ENCODE assay signal across 1 cellular context in genomic region chr19:55580628-55581144, GRCh38.
TF ChIP-seq lines count a peak whose summit lies in the region.

A gene with protein sequence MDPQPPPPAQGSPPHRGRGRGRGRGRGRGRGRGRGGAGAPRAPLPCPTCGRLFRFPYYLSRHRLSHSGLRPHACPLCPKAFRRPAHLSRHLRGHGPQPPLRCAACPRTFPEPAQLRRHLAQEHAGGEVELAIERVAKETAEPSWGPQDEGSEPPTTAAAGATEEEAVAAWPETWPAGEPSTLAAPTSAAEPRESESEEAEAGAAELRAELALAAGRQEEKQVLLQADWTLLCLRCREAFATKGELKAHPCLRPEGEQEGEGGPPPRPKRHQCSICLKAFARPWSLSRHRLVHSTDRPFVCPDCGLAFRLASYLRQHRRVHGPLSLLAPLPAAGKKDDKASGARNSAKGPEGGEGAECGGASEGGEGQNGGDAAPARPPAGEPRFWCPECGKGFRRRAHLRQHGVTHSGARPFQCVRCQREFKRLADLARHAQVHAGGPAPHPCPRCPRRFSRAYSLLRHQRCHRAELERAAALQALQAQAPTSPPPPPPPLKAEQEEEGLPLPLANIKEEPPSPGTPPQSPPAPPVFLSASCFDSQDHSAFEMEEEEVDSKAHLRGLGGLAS (minus strand): TSS chr19:55580848. CDS start chr19:55579639, 1,209 bp downstream.

TF ChIP-seq in HepG2, 621 proteins besides CTCF, POLR2A, EP300 and RAD21 (continued from another document and continues in another):
- TF ChIP-seq ZBTB1 (CRISPR knock-in tag; IDR thresholded peaks at IDR 0.05; ENCODE audit: borderline replicate concordance), result no peak
- TF ChIP-seq ZMYM4 (CRISPR knock-in tag; IDR thresholded peaks at IDR 0.05), result peak; percentile 13; the same call in 1 of the 2 replicates
- TF ChIP-seq RFX5 (IDR thresholded peaks at IDR 0.05; ENCODE audit: low read depth, low read length), result no peak
- TF ChIP-seq HMG20B (CRISPR knock-in tag; conservative IDR thresholded peaks at IDR 0.05), result no peak
- peak; percentile 64; the same call in 1 of the 2 replicates for TF ChIP-seq IRF2 (CRISPR knock-in tag; IDR thresholded peaks at IDR 0.05)
- TF ChIP-seq KLF9 (CRISPR knock-in tag; IDR thresholded peaks at IDR 0.05; ENCODE audit: low read depth), result no peak
- no peak for TF ChIP-seq ZSCAN12 (CRISPR knock-in tag; IDR thresholded peaks at IDR 0.05)
- TF ChIP-seq KAT8 (CRISPR knock-in tag; IDR thresholded peaks at IDR 0.05), result peak; percentile 94
- TF ChIP-seq, protein P1, sequence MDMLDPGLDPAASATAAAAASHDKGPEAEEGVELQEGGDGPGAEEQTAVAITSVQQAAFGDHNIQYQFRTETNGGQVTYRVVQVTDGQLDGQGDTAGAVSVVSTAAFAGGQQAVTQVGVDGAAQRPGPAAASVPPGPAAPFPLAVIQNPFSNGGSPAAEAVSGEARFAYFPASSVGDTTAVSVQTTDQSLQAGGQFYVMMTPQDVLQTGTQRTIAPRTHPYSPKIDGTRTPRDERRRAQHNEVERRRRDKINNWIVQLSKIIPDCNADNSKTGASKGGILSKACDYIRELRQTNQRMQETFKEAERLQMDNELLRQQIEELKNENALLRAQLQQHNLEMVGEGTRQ (IDR thresholded peaks at IDR 0.05; ENCODE audit: low read depth, low read length), result no peak
- TF ChIP-seq, protein P1 (CRISPR knock-in tag; IDR thresholded peaks at IDR 0.05; ENCODE audit: borderline replicate concordance), result no peak
- TF ChIP-seq NBN (conservative IDR thresholded peaks at IDR 0.05), result no peak
- TF ChIP-seq NR2F6 (IDR thresholded peaks at IDR 0.05), result no peak
- TF ChIP-seq NR2F6 (CRISPR knock-in tag; IDR thresholded peaks at IDR 0.05), result peak; percentile 23; the same call in 1 of the 2 replicates
- no peak for TF ChIP-seq NFE2L1 (CRISPR knock-in tag; IDR thresholded peaks at IDR 0.05; ENCODE audit: borderline replicate concordance)
- no peak for TF ChIP-seq TGIF2 (CRISPR knock-in tag; IDR thresholded peaks at IDR 0.05)
- peak; percentile 87 for TF ChIP-seq ZNF605 (CRISPR knock-in tag; IDR thresholded peaks at IDR 0.05)
- TF ChIP-seq DNMT3B (CRISPR knock-in tag; conservative IDR thresholded peaks at IDR 0.05), result 0 out of 2 replicates have a peak, but pooled peaks have one; percentile 4
- no peak for TF ChIP-seq ZBTB25 (CRISPR knock-in tag; IDR thresholded peaks at IDR 0.05)
- no peak for TF ChIP-seq ZBTB7A (CRISPR knock-in tag; IDR thresholded peaks at IDR 0.05)
- TF ChIP-seq ZNF3 (CRISPR knock-in tag; IDR thresholded peaks at IDR 0.05), result no peak
- no peak for TF ChIP-seq ATM (IDR thresholded peaks at IDR 0.05; ENCODE audit: borderline replicate concordance)
- no peak for TF ChIP-seq SETDB1 (CRISPR knock-in tag; IDR thresholded peaks at IDR 0.05; ENCODE audit: borderline replicate concordance)
- no peak for TF ChIP-seq ZBTB49 (CRISPR knock-in tag; IDR thresholded peaks at IDR 0.05; ENCODE audit: borderline replicate concordance)
- TF ChIP-seq HINFP (CRISPR knock-in tag; IDR thresholded peaks at IDR 0.05; ENCODE audit: low read depth), result no peak
- no peak for TF ChIP-seq ZIK1 (CRISPR knock-in tag; IDR thresholded peaks at IDR 0.05; ENCODE audit: borderline replicate concordance, low read depth)
- TF ChIP-seq ZNF230 (CRISPR knock-in tag; IDR thresholded peaks at IDR 0.05), result no peak
- TF ChIP-seq, protein P2, sequence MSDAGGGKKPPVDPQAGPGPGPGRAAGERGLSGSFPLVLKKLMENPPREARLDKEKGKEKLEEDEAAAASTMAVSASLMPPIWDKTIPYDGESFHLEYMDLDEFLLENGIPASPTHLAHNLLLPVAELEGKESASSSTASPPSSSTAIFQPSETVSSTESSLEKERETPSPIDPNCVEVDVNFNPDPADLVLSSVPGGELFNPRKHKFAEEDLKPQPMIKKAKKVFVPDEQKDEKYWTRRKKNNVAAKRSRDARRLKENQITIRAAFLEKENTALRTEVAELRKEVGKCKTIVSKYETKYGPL (CRISPR knock-in tag; IDR thresholded peaks at IDR 0.05), result no peak
- TF ChIP-seq IKZF1 (IDR thresholded peaks at IDR 0.05), result no peak
- no peak for TF ChIP-seq ARNT (IDR thresholded peaks at IDR 0.05)
- no peak for TF ChIP-seq SP1 (IDR thresholded peaks at IDR 0.05)
- TF ChIP-seq SP1 (CRISPR knock-in tag; IDR thresholded peaks at IDR 0.05), result peak; percentile 69; the same call in 1 of the 2 replicates
- TF ChIP-seq MZF1 (CRISPR knock-in tag; IDR thresholded peaks at IDR 0.05; ENCODE audit: borderline replicate concordance), result no peak
- no peak; the same call in 1 of the 2 replicates for TF ChIP-seq ELF4 (CRISPR knock-in tag; IDR thresholded peaks at IDR 0.05; ENCODE audit: borderline replicate concordance)
- TF ChIP-seq MTF2 (CRISPR knock-in tag; IDR thresholded peaks at IDR 0.05; ENCODE audit: borderline replicate concordance), result no peak
- no peak for TF ChIP-seq ZNF800 (CRISPR knock-in tag; IDR thresholded peaks at IDR 0.05)
- TF ChIP-seq ZSCAN29 (CRISPR knock-in tag; conservative IDR thresholded peaks at IDR 0.05), result no peak
- TF ChIP-seq TMF1 (CRISPR knock-in tag; IDR thresholded peaks at IDR 0.05; ENCODE audit: low read depth), result no peak
- peak; percentile 73; the same call in 1 of the 2 replicates for TF ChIP-seq KDM2A (CRISPR knock-in tag; IDR thresholded peaks at IDR 0.05; ENCODE audit: borderline replicate concordance, low read depth)
- peak; percentile 37 for TF ChIP-seq SP4 (CRISPR knock-in tag; IDR thresholded peaks at IDR 0.05)
- TF ChIP-seq, protein P3, sequence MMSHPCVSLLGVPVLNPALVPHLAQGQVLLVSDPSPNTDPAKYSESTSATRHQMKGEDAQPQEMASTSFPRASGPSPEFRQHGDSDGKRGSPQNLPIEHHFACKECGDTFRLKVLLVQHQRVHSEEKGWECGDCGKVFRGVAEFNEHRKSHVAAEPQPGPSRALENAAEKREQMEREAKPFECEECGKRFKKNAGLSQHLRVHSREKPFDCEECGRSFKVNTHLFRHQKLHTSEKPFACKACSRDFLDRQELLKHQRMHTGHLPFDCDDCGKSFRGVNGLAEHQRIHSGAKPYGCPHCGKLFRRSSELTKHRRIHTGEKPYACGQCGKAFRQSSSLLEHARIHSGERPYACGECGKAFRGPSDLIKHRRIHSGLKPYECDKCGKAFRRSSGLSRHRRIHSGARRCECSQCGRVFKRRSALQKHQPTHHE (CRISPR knock-in tag; IDR thresholded peaks at IDR 0.05; ENCODE audit: borderline replicate concordance), result 0 out of 2 replicates have a peak, but pooled peaks have one; percentile 30
- TF ChIP-seq REL (CRISPR knock-in tag; conservative IDR thresholded peaks at IDR 0.05), result no peak
- TF ChIP-seq TCF12 (IDR thresholded peaks at IDR 0.05), result no peak
- TF ChIP-seq TCF12 (CRISPR knock-in tag; IDR thresholded peaks at IDR 0.05), result no peak
- peak; percentile 68; the same call in 1 of the 2 replicates for TF ChIP-seq NR2C2 (CRISPR knock-in tag; IDR thresholded peaks at IDR 0.05; ENCODE audit: borderline replicate concordance)
- peak; percentile 90; the same call in 1 of the 2 replicates for TF ChIP-seq HBP1 (CRISPR knock-in tag; IDR thresholded peaks at IDR 0.05; ENCODE audit: low read depth)
- no peak for TF ChIP-seq ZNF577 (CRISPR knock-in tag; IDR thresholded peaks at IDR 0.05; ENCODE audit: borderline replicate concordance, low read depth)
- TF ChIP-seq, protein P4, sequence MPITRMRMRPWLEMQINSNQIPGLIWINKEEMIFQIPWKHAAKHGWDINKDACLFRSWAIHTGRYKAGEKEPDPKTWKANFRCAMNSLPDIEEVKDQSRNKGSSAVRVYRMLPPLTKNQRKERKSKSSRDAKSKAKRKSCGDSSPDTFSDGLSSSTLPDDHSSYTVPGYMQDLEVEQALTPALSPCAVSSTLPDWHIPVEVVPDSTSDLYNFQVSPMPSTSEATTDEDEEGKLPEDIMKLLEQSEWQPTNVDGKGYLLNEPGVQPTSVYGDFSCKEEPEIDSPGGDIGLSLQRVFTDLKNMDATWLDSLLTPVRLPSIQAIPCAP (CRISPR knock-in tag; IDR thresholded peaks at IDR 0.05; ENCODE audit: low read depth), result no peak
- TF ChIP-seq ISL2 (CRISPR knock-in tag; IDR thresholded peaks at IDR 0.05), result no peak
- no peak for TF ChIP-seq CBX2 (IDR thresholded peaks at IDR 0.05; ENCODE audit: low read depth, low read length)
- TF ChIP-seq CBX2 (CRISPR knock-in tag; IDR thresholded peaks at IDR 0.05; ENCODE audit: low read depth), result no peak
- TF ChIP-seq BRD4 (CRISPR knock-in tag; IDR thresholded peaks at IDR 0.05), result no peak
